ENCODE assay signal across 8 cellular contexts in the genomic region with DNA sequence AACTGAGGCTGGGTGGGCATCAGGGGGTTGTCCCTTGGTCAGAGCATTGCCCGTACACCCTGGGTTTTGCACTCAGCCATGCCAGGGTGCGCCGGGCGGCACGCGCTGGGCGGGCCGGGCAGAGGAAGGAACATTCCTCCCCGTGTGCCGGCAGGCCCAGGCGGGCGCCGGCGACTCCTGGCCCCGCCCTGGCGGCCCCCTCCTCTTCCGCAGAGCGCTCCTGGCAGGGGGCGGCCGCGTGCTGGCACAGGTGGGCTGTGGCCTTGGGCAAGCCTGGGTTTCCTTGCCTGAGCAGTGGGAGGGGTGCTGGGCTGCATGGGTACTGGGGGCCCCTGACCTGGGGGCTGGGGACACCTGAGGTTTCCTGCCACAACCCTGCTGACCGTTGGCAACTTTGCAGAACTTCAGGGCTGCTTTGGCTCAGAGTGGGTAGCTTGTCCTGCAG. TPM values are rescaled to one million over a fixed set of nuclear protein-coding genes. Genes with fewer than 3 reads are reported as not detected.
DNase-seq lines count a peak whose midpoint lies in the region; ATAC-seq and TF ChIP-seq lines count a peak whose summit lies in the region.

No MANE protein-coding gene starts in this region.

- ATAC-seq in HG03469 (IDR thresholded peaks at IDR 0.05; ENCODE audit: unreplicated experiment): no peak

- H3K4me1 Mint-ChIP-seq in brain: peaks cover 59% of the 10 kb centered on the region

- H3K36me3 Mint-ChIP-seq in brain: peaks cover 11% of the 10 kb centered on the region

- peaks cover 70 to 79% of the 10 kb centered on the region in 2 donors for H3K4me1 ChIP-seq in mucosa of rectum (ENCODE audit: control insufficient read depth in 2 of 2, insufficient read depth in 2 of 2, low read length in 2 of 2)

- peak overlapping the region; percentile 86 to 90 (median 89) for H3K4me3 Mint-ChIP-seq in brain

- H3K27me3 ChIP-seq in mucosa of rectum (ENCODE audit: control insufficient read depth in 2 of 2, insufficient read depth in 2 of 2, low read length in 2 of 2): no peaks in the 10 kb centered on the region

- peaks cover 15 to 32% of the 10 kb centered on the region in 2 donors for H3K36me3 ChIP-seq in mucosa of rectum (ENCODE audit: control insufficient read depth in 2 of 2, insufficient read depth in 2 of 2, low read length in 2 of 2)

- DNase-seq in NCI-H146 (lab: John Stamatoyannopoulos, UW) (peak; percentile 89), NCI-H128 (lab: John Stamatoyannopoulos, UW; ENCODE audit: unreplicated experiment) (no peak), foreskin melanocyte (no peak)
- DNase-seq in stimulated activated CD4-positive, alpha-beta T cell treated with anti-CD3 and anti-CD28 coated beads, Interleukin-4, amount 100 ng/mL, for 24 hours: no peak

- H3K27ac Mint-ChIP-seq in brain: peak overlapping the region; percentile 60 to 96 (median 88)

- H3K9ac ChIP-seq in mucosa of rectum (ENCODE audit: low read depth in 1 of 2, low read length in 2 of 2): peak overlapping the region; percentile 87 to 94

- no peaks in the 10 kb centered on the region for H3K9me3 Mint-ChIP-seq in brain

- TF ChIP-seq CTCF in C4-2B (conservative IDR thresholded peaks at IDR 0.05): no peak
- TF ChIP-seq CTCF in brain (conservative IDR thresholded peaks at IDR 0.05): no peak

- H3K27me3 Mint-ChIP-seq in brain: no peaks in the 10 kb centered on the region

- H3K9me3 ChIP-seq in mucosa of rectum (ENCODE audit: control insufficient read depth in 2 of 2, low read length in 2 of 2): no peaks in the 10 kb centered on the region

- H3K4me3 ChIP-seq in mucosa of rectum (ENCODE audit: low read length in 2 of 2): peak overlapping the region; percentile 83 to 87

- H3K27ac ChIP-seq in C4-2B (peak overlapping the region; percentile 99), mucosa of rectum (ENCODE audit: low read depth in 2 of 2, low read length in 2 of 2) (peak overlapping the region; percentile 98 to 99)

RNA-seq across cellular contexts. Expression of a gene that starts 3.9 kb away (rescaled TPM):
- 86.6 TPM for polyA plus RNA-seq in brain (ENCODE audit: insufficient read depth, low read depth, low replicate concordance)

RNA-seq across cellular contexts. Expression of a gene that starts 31.8 kb away (rescaled TPM):
- 49.3 TPM for polyA plus RNA-seq in brain (ENCODE audit: insufficient read depth, low read depth, low replicate concordance)

RNA-seq across cellular contexts. Expression of a gene that starts 35.3 kb away (rescaled TPM):
- 18.0 TPM for polyA plus RNA-seq in brain (ENCODE audit: insufficient read depth, low read depth, low replicate concordance)

RNA-seq across cellular contexts. Expression of a gene that starts 47.3 kb away (rescaled TPM):
- not detected for polyA plus RNA-seq in brain (ENCODE audit: insufficient read depth, low read depth, low replicate concordance)
